In genomic region chr22:19579880-19580279, GRCh38 we compare ENCODE assay signal across 11 cellular contexts. TPM values are rescaled to one million over a fixed set of nuclear protein-coding genes. Genes with fewer than 3 reads are reported as not detected.
DNase-seq lines count a peak whose midpoint lies in the region; ATAC-seq, FAIRE-seq and TF ChIP-seq lines count a peak whose summit lies in the region.
"Had no signal": no experiment of that assay in that cellular context is flagged by ENCODE, and none has a peak within 500 bp of the region (broad histone marks: within the 10 kb centered on the region; RNA-seq: fewer than 3 reads in every experiment).

No MANE protein-coding gene starts in this region.

- H3K4me1 Mint-ChIP-seq in activated CD4-positive, alpha-beta T cell treated with anti-CD3 and anti-CD28 coated beads, Interleukin-2, amount 10 ng/mL, durations not matched to agents 24 days and 14 days, result peaks cover 46% of the 10 kb centered on the region
- H3K4me1 Mint-ChIP-seq in progenitor cell of endocrine pancreas (ENCODE audit: low read depth), result no peaks in the 10 kb centered on the region

- H3K9ac ChIP-seq in endothelial cell of umbilical vein (replicated peaks; ENCODE audit: extremely low read depth, insufficient read depth, low read length), result peak overlapping the region; percentile 55
- no peak overlapping the region for H3K9ac ChIP-seq in skeletal muscle tissue (ENCODE audit: low read depth in 1 of 3, low read length in 3 of 3)

- H3K4me1 ChIP-seq in endothelial cell of umbilical vein (ENCODE audit: control insufficient read depth, extremely low read depth, insufficient read depth, low read length) (peaks cover 44% of the 10 kb centered on the region), skeletal muscle tissue (ENCODE audit: control insufficient read depth in 3 of 3, insufficient read depth in 3 of 3, low read length in 3 of 3) (peaks cover 7 to 14% (median 10%) of the 10 kb centered on the region in 3 donors), mucosa of descending colon (ENCODE audit: low read depth) (no peaks in the 10 kb centered on the region)
- H3K4me1 ChIP-seq: uterus had no signal

- BruUV-seq in endothelial cell of umbilical vein (replicated peaks; lab: Mats Ljungman, UMichigan), result no TSS peak

- H3K79me2 ChIP-seq in endothelial cell of umbilical vein (ENCODE audit: control insufficient read depth, insufficient read depth, low read length), result no peaks in the 10 kb centered on the region

- peak; percentile 80 for DNase-seq in activated CD4-positive, alpha-beta T cell treated with anti-CD3 and anti-CD28 coated beads, Interleukin-2, amount 10 ng/mL, durations not matched to agents 24 days and 14 days
- DNase-seq in activated CD4-positive, alpha-beta T cell treated with anti-CD3 and anti-CD28 coated beads, Interleukin-2, amount 50 U/mL, for 1 hour, result no peak
- peak; percentile 28 for DNase-seq in SHP77 treated with DMSO at 0.1 percent for 48 hours (lab: John Stamatoyannopoulos, UW)
- peak; percentile 92 for DNase-seq in endothelial cell of umbilical vein (ENCODE audit: low read depth, low spot score)
- DNase-seq in mucosa of descending colon, result no peak
- DNase-seq in progenitor cell of endocrine pancreas (ENCODE audit: low spot score, unreplicated experiment), result no peak
- no peak for DNase-seq in cerebellar nuclear complex (lab: John Stamatoyannopoulos, UW)
- DNase-seq: NCI-H82 had no signal

- peak overlapping the region; percentile 88 for H3K27ac Mint-ChIP-seq in activated CD4-positive, alpha-beta T cell treated with anti-CD3 and anti-CD28 coated beads, Interleukin-2, amount 10 ng/mL, durations not matched to agents 24 days and 14 days
- no peak overlapping the region for H3K27ac Mint-ChIP-seq in progenitor cell of endocrine pancreas
- H3K27ac Mint-ChIP-seq: brain had no signal

- H4K20me1 ChIP-seq in endothelial cell of umbilical vein (replicated peaks; ENCODE audit: control insufficient read depth, extremely low read depth, insufficient read depth, low read length), result no peaks in the 10 kb centered on the region

- POLR2A ChIA-PET in endothelial cell of umbilical vein (lab: Charles Lee), result interaction anchor here (1.1 kb wide), 2 partner anchors 11 to 14 kb away, joined by 3 to 4 read pairs; no protein-coding TSS in a partner anchor

- TF ChIP-seq CTCF in endothelial cell of umbilical vein (IDR thresholded peaks at IDR 0.05; ENCODE audit: extremely low read depth in 1 of 2, insufficient read depth in 1 of 2, low read depth in 1 of 2, low read length in 2 of 2), result no peak
- TF ChIP-seq CTCF in mucosa of descending colon (IDR thresholded peaks at IDR 0.05), result no peak
- TF ChIP-seq CTCF in progenitor cell of endocrine pancreas (IDR thresholded peaks at IDR 0.05; ENCODE audit: unreplicated experiment), result no peak

- peak overlapping the region; percentile 54 for H3K4me3 Mint-ChIP-seq in activated CD4-positive, alpha-beta T cell treated with anti-CD3 and anti-CD28 coated beads, Interleukin-2, amount 10 ng/mL, durations not matched to agents 24 days and 14 days
- H3K4me3 Mint-ChIP-seq in progenitor cell of endocrine pancreas (ENCODE audit: low read depth), result no peak overlapping the region
- H3K4me3 Mint-ChIP-seq: brain had no signal

- dilution Hi-C loops in endothelial cell of umbilical vein (cut with MboI; ENCODE audit: extremely low pct_ligation_motif_present, low sequenced_read_pairs), result no loop called here

- TF ChIP-seq POLR2A in endothelial cell of umbilical vein (IDR thresholded peaks at IDR 0.05; ENCODE audit: low read depth, low read length), result no peak

- H3K9me1 ChIP-seq in endothelial cell of umbilical vein (replicated peaks; ENCODE audit: control insufficient read depth, extremely low read depth, insufficient read depth, low read length), result no peaks in the 10 kb centered on the region

- H3K9me3 ChIP-seq in endothelial cell of umbilical vein (replicated peaks; ENCODE audit: control insufficient read depth, insufficient read depth, low read length) (no peaks in the 10 kb centered on the region), skeletal muscle tissue (ENCODE audit: control insufficient read depth in 3 of 3, low read length in 3 of 3) (no peaks in the 10 kb centered on the region), mucosa of descending colon (no peaks in the 10 kb centered on the region)
- H3K9me3 ChIP-seq: uterus had no signal

- no peaks in the 10 kb centered on the region for H3K27me3 Mint-ChIP-seq in activated CD4-positive, alpha-beta T cell treated with anti-CD3 and anti-CD28 coated beads, Interleukin-2, amount 10 ng/mL, durations not matched to agents 24 days and 14 days
- H3K27me3 Mint-ChIP-seq in progenitor cell of endocrine pancreas, result peaks cover 20% of the 10 kb centered on the region

- no peaks in the 10 kb centered on the region for H3K9me3 Mint-ChIP-seq in activated CD4-positive, alpha-beta T cell treated with anti-CD3 and anti-CD28 coated beads, Interleukin-2, amount 10 ng/mL, durations not matched to agents 24 days and 14 days
- no peaks in the 10 kb centered on the region for H3K9me3 Mint-ChIP-seq in progenitor cell of endocrine pancreas (ENCODE audit: low read depth)

- H3K36me3 Mint-ChIP-seq in activated CD4-positive, alpha-beta T cell treated with anti-CD3 and anti-CD28 coated beads, Interleukin-2, amount 10 ng/mL, durations not matched to agents 24 days and 14 days (ENCODE audit: low read depth), result no peaks in the 10 kb centered on the region
- H3K36me3 Mint-ChIP-seq in progenitor cell of endocrine pancreas (ENCODE audit: insufficient read depth), result no peaks in the 10 kb centered on the region
- H3K36me3 Mint-ChIP-seq: brain had no signal

- intact Hi-C loops in activated CD4-positive, alpha-beta T cell treated with anti-CD3 and anti-CD28 coated beads, Interleukin-2, amount 10 ng/mL, durations not matched to agents 24 days and 14 days (cut with micrococcal nuclease), result loop anchor here (10.0 kb wide), 1 partner anchor 135 kb away; the partner anchor contains the start of gene C22orf39
- intact Hi-C loops in endothelial cell of umbilical vein (cut with micrococcal nuclease), result loop anchor here (1.0 to 5.0 kb wide), 3 partner anchors 14 to 42 kb away; no protein-coding TSS in a partner anchor
- intact Hi-C loops in mucosa of descending colon (cut with DNase I, micrococcal nuclease), result no loop called here

- peak overlapping the region; percentile 6 for H2AFZ ChIP-seq in endothelial cell of umbilical vein (ENCODE audit: low read depth, low read length)

- ATAC-seq in mucosa of descending colon, result no peak

- CTCF ChIA-PET in endothelial cell of umbilical vein (lab: Charles Lee), result interaction anchor here (1.0 to 4.0 kb wide), 9 partner anchors 11 to 84 kb away, joined by 3 to 17 read pairs (median 9); partner anchors contain the start of gene CLDN5

- FAIRE-seq in endothelial cell of umbilical vein (lab: Jason Lieb, UNC), result peak; percentile 99

- H3K27ac ChIP-seq in endothelial cell of umbilical vein (ENCODE audit: insufficient read depth, low read depth, low read length) (peak overlapping the region; percentile 84), skeletal muscle tissue (ENCODE audit: low read depth, low read length) (peak overlapping the region; percentile 41)

- H3K36me3 ChIP-seq in endothelial cell of umbilical vein (ENCODE audit: control insufficient read depth in 2 of 2, extremely low read depth in 1 of 2, insufficient read depth in 2 of 2, low read length in 2 of 2) (no peaks in the 10 kb centered on the region), skeletal muscle tissue (ENCODE audit: control insufficient read depth in 3 of 3, insufficient read depth in 3 of 3, low read length in 3 of 3) (no peaks in the 10 kb centered on the region), mucosa of descending colon (ENCODE audit: low read depth) (no peaks in the 10 kb centered on the region)
- H3K36me3 ChIP-seq: uterus had no signal

- H3K27me3 ChIP-seq in endothelial cell of umbilical vein (ENCODE audit: control insufficient read depth in 2 of 2, insufficient read depth in 2 of 2, low read length in 2 of 2) (no peaks in the 10 kb centered on the region), skeletal muscle tissue (ENCODE audit: control insufficient read depth in 3 of 3, insufficient read depth in 3 of 3, low read length in 3 of 3) (peaks cover 0 to 15% (median 2%) of the 10 kb centered on the region in 3 donors)
- H3K27me3 ChIP-seq: uterus had no signal

- H3K4me2 ChIP-seq in endothelial cell of umbilical vein (ENCODE audit: insufficient read depth, low read length), result peak overlapping the region; percentile 60

- no peak overlapping the region for H3K4me3 ChIP-seq in endothelial cell of umbilical vein (replicated peaks in 1 of 3; ENCODE audit: insufficient read depth in 1 of 3, low read depth in 1 of 3, low read length in 3 of 3)
- no peak overlapping the region for H3K4me3 ChIP-seq in skeletal muscle tissue (ENCODE audit: low read length in 3 of 3)
- no peak overlapping the region for H3K4me3 ChIP-seq in mucosa of descending colon
- H3K4me3 ChIP-seq: uterus had no signal

TF ChIP-seq in endothelial cell of umbilical vein, 7 proteins besides CTCF, POLR2A, EP300 and RAD21 (continues in another document):
- TF ChIP-seq FOS (IDR thresholded peaks at IDR 0.05; ENCODE audit: borderline replicate concordance, insufficient read depth, low read length) (peak; percentile 97), MAX (IDR thresholded peaks at IDR 0.05; ENCODE audit: insufficient read depth, insufficient read length) (peak; percentile 48), POLR2AphosphoS5 (IDR thresholded peaks at IDR 0.05; ENCODE audit: insufficient read depth, low read depth, low read length) (peak; percentile 79), GATA2 (IDR thresholded peaks at IDR 0.05; ENCODE audit: insufficient read depth, insufficient read length, low read depth, low read length) (peak; percentile 98), MYC (IDR thresholded peaks at IDR 0.05; ENCODE audit: low read depth, low read length) (no peak), JUN (IDR thresholded peaks at IDR 0.05; ENCODE audit: borderline replicate concordance, insufficient read depth, insufficient read length, low read depth) (peak; percentile 72)

RNA-seq across cellular contexts. Expression of gene CLDN5, which starts 55.7 kb away (rescaled TPM):
- total RNA-seq in activated CD4-positive, alpha-beta T cell treated with anti-CD3 and anti-CD28 coated beads, Interleukin-2, amount 10 ng/mL, durations not matched to agents 24 days and 14 days, result 0.44 and 0.71 TPM in 2 replicates
- total RNA-seq in endothelial cell of umbilical vein (165 and 198 TPM in 2 replicates), skeletal muscle tissue (84.0 TPM), mucosa of descending colon (10 to 100 TPM; 22.0 to 34.7 (median 22.2) TPM), progenitor cell of endocrine pancreas (not detected in 2 replicates)
- polyA plus RNA-seq in endothelial cell of umbilical vein, result 252 and 295 TPM in 2 replicates
- 89.2 and 151 TPM in 2 replicates for polyA plus RNA-seq in endothelial cell of umbilical vein (2011; cell fraction: cytosol; rRNA removed)
- 50.1 and 55.8 TPM in 2 replicates for polyA plus RNA-seq in endothelial cell of umbilical vein (2011; cell fraction: nucleus; rRNA removed)
- 50.1 and 57.2 TPM in 2 replicates for polyA plus RNA-seq in endothelial cell of umbilical vein (2012)
- 41.2 and 60.9 TPM in 2 replicates for polyA minus RNA-seq in endothelial cell of umbilical vein
- not detected for polyA minus RNA-seq in endothelial cell of umbilical vein (2011; cell fraction: cytosol; rRNA and poly(A)+ RNA removed)
- polyA minus RNA-seq in endothelial cell of umbilical vein (2011; cell fraction: nucleus; rRNA and poly(A)+ RNA removed), result 17.7 and 35.2 TPM in 2 replicates

Comparison
In these comparisons a context has a peak if more than half of its experiments do, and no peak if none do; other contexts are left out.
1. DNase-seq: peak in activated CD4-positive, alpha-beta T cell treated with anti-CD3 and anti-CD28 coated beads, Interleukin-2, amount 10 ng/mL, durations not matched to agents 24 days and 14 days (single experiment), SHP77 treated with DMSO at 0.1 percent for 48 hours (single experiment) and endothelial cell of umbilical vein (single experiment); none in activated CD4-positive, alpha-beta T cell treated with anti-CD3 and anti-CD28 coated beads, Interleukin-2, amount 50 U/mL, for 1 hour (single experiment), mucosa of descending colon (0 of 3), progenitor cell of endocrine pancreas (single experiment) and cerebellar nuclear complex (0 of 2).
2. RNA of gene CLDN5, which starts 55.7 kb away (total RNA-seq): 165 to 198 TPM in endothelial cell of umbilical vein, 84.0 TPM in skeletal muscle tissue (single experiment) and 22.0 to 34.7 TPM in mucosa of descending colon; 0.44 to 0.71 TPM in activated CD4-positive, alpha-beta T cell treated with anti-CD3 and anti-CD28 coated beads, Interleukin-2, amount 10 ng/mL, durations not matched to agents 24 days and 14 days and not detected in progenitor cell of endocrine pancreas; every median in the first group is over 10 times any median in the second.
3. intact Hi-C loops: an anchor here in activated CD4-positive, alpha-beta T cell treated with anti-CD3 and anti-CD28 coated beads, Interleukin-2, amount 10 ng/mL, durations not matched to agents 24 days and 14 days (10.0 kb wide) and endothelial cell of umbilical vein (1.0 to 5.0 kb wide); none called in mucosa of descending colon.